In the genomic region with DNA sequence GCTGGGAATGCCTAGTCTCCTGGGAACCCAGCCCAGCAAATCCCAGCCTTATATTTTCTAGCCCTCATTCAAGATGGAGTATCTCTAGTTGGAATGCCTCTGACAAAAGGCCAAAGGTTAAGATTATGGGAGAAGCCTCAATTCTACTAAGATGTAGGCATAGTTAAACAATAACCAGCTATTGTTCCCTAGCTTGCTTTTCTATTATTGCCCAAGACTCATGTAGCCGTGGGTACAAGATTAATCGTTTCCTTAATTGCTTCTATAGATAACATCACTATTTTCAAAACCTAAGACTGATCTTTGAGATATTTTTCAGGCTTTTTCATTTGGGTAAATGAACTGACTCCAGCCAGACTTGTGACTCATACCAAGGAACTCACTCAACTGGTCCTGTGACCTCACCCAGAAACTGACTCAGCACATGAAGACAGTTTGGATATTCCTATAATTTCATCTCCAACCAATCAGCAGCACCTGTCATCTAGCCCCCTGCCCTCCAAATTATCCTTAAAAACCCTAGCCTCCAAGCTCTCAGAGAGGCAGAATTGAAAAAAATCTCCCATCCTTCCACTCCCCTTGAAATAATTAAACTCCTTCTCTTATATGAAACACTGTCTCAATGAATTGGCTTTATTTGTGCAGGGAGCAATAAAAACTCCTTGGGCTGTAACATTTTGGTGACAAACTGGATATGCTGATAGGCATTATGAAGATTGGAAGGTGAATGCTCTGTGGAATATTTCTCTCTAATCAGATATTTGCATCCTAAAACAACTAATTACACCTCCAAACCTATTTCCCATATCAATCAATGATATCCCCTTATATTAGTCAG, we compare ENCODE assay signal across 9 cellular contexts.
DNase-seq lines count a peak whose midpoint lies in the region; ATAC-seq and TF ChIP-seq lines count a peak whose summit lies in the region.
"Had no signal": no experiment of that assay in that cellular context is flagged by ENCODE, and none has a peak within 500 bp of the region (broad histone marks: within the 10 kb centered on the region; RNA-seq: fewer than 3 reads in every experiment).

No MANE protein-coding gene starts in this region.

- peak; percentile 93 for DNase-seq in A172 (ENCODE audit: low spot score)
- peak; percentile 93 for DNase-seq in HT-29 (ENCODE audit: low spot score)
- peak; percentile 29 for DNase-seq in brain pericyte (ENCODE audit: low read depth, low spot score)
- peak; percentile 99 for DNase-seq in kidney tubule cell (ENCODE audit: low spot score)
- DNase-seq in SW480 (ENCODE audit: low spot score): no peak
- DNase-seq in GM13976 (ENCODE audit: low spot score): no peak
- DNase-seq: NCI-H2081 had no signal

- TF ChIP-seq CTCF in GM13976 (IDR thresholded peaks at IDR 0.05; ENCODE audit: borderline replicate concordance, control extremely low read depth, extremely low read depth, insufficient read depth, missing control alignments): no peak

- ATAC-seq in GM19351 (IDR thresholded peaks at IDR 0.05; ENCODE audit: unreplicated experiment): no peak
- ATAC-seq in GM21390 (IDR thresholded peaks at IDR 0.05; ENCODE audit: unreplicated experiment): no peak

- in situ Hi-C loops in GM13976 (cut with MboI; ENCODE audit: low sequenced_read_pairs, unreplicated experiment): no loop called here

Comparison
In these comparisons a context has a peak if more than half of its experiments do, and no peak if none do; other contexts are left out.
1. DNase-seq: peak in A172 (single experiment), HT-29 (single experiment), brain pericyte (single experiment) and kidney tubule cell (single experiment); none in SW480 (single experiment) and GM13976 (single experiment).